In genomic region chr22:29306175-29306829, GRCh38 we compare ENCODE assay signal across 1 cellular context.
TF ChIP-seq lines count a peak whose summit lies in the region.

GAS2L1 (plus strand) TSS chr22:29306650; CDS start chr22:29308106, 1,456 bp downstream.

TF ChIP-seq in HCT116, 20 proteins besides CTCF, POLR2A, EP300 and RAD21 (continued from another document):
- TF ChIP-seq POLR2AphosphoS5 (IDR thresholded peaks at IDR 0.05; ENCODE audit: low read depth, low read length) (peak; percentile 40), SRF (IDR thresholded peaks at IDR 0.05; ENCODE audit: low read depth) (no peak), ZBTB33 (IDR thresholded peaks at IDR 0.05; ENCODE audit: extremely low read depth, insufficient replicate concordance, low read length) (no peak), ZNF274 (IDR thresholded peaks at IDR 0.05; ENCODE audit: low read depth, low read length) (no peak), TCF7L2 (IDR thresholded peaks at IDR 0.05; ENCODE audit: borderline replicate concordance, extremely low read depth, insufficient read depth, insufficient read length) (peak; percentile 71), ELF1 (IDR thresholded peaks at IDR 0.05; ENCODE audit: borderline replicate concordance, low read depth) (no peak), SP1 (IDR thresholded peaks at IDR 0.05; ENCODE audit: low read depth) (peak; percentile 58), CBX3 (IDR thresholded peaks at IDR 0.05; ENCODE audit: low read depth) (no peak)
